Comparison of ENCODE assay signal across 8 cellular contexts in genomic region chr19:42253245-42254082, GRCh38. TPM values are rescaled to one million over a fixed set of nuclear protein-coding genes. Genes with fewer than 3 reads are reported as not detected.
DNase-seq lines count a peak whose midpoint lies in the region; ATAC-seq and TF ChIP-seq lines count a peak whose summit lies in the region.

No MANE protein-coding gene starts in this region.

- H3K27ac ChIP-seq in Panc1 (ENCODE audit: low read length) (peak overlapping the region; percentile 84), upper lobe of left lung (peak overlapping the region; percentile 98 to 100 (median 100))

- H3K4me3 ChIP-seq in Panc1 (ENCODE audit: low read depth in 2 of 2, low read length in 2 of 2), result peak overlapping the region; percentile 72 to 82
- H3K4me3 ChIP-seq in foreskin fibroblast (ENCODE audit: low read depth in 1 of 2, low read length in 2 of 2), result peak overlapping the region; percentile 86 to 90
- peak overlapping the region; percentile 98 for H3K4me3 ChIP-seq in neuron (ENCODE audit: low read length)
- peak overlapping the region; percentile 50 to 100 (median 76) for H3K4me3 ChIP-seq in upper lobe of left lung

- 0% methylated on average over 14 to 31 of the region's 71 CpGs for WGBS in upper lobe of left lung, 2 donors

- H3K4me1 ChIP-seq in Panc1 (ENCODE audit: control insufficient read depth, insufficient read depth, low read length) (peaks cover 26% of the 10 kb centered on the region), neuron (ENCODE audit: insufficient read depth, low read length) (peaks cover 32% of the 10 kb centered on the region), upper lobe of left lung (peaks cover 42 to 64% (median 54%) of the 10 kb centered on the region in 4 donors)

- ATAC-seq in HG02885 (IDR thresholded peaks at IDR 0.05; ENCODE audit: poor library complexity, unreplicated experiment) (peak; percentile 9), Panc1 (peak; percentile 32), upper lobe of left lung (ENCODE audit: low FRiP score in 2 of 2) (peak; percentile 22 to 27)

- H3K27me3 ChIP-seq in Panc1 (ENCODE audit: control insufficient read depth, insufficient read depth, low read length) (no peaks in the 10 kb centered on the region), neuron (ENCODE audit: insufficient read depth, low read length) (no peaks in the 10 kb centered on the region), upper lobe of left lung (no peaks in the 10 kb centered on the region)

- H3K9me3 ChIP-seq in Panc1 (ENCODE audit: control insufficient read depth, insufficient read depth, low read depth, low read length), result no peaks in the 10 kb centered on the region
- no peaks in the 10 kb centered on the region for H3K9me3 ChIP-seq in neuron (ENCODE audit: low read length)
- no peaks in the 10 kb centered on the region for H3K9me3 ChIP-seq in upper lobe of left lung

- peak; percentile 68 for DNase-seq in EL
- DNase-seq in Panc1 (ENCODE audit: low read depth, low spot score), result no peak
- DNase-seq in activated effector memory CD4-positive, alpha-beta T cell treated with Interleukin-2 at 50 U/mL for 16 hours, result peak; percentile 57
- peak in 1 of 2 donors; percentile 75 for DNase-seq in foreskin fibroblast
- peak; percentile 71 to 94 for DNase-seq in upper lobe of left lung
- DNase-seq in mesenteric fat pad (ENCODE audit: low spot score), result no peak

- POLR2A ChIA-PET in Panc1 (lab: Charles Lee), result interaction anchor here (0.6 to 0.7 kb wide), 2 partner anchors 58 to 77 kb away, joined by 3 to 4 read pairs; no protein-coding TSS in a partner anchor

- no peak for TF ChIP-seq EP300 in upper lobe of left lung (IDR thresholded peaks at IDR 0.05)

- no peak for TF ChIP-seq POLR2A in upper lobe of left lung (IDR thresholded peaks at IDR 0.05)

- CTCF ChIA-PET in Panc1 (lab: Charles Lee), result no interaction called here

- no TSS peak for BruUV-seq in Panc1 (replicated peaks; lab: Mats Ljungman, UMichigan)

- TF ChIP-seq CTCF in Panc1 (IDR thresholded peaks at IDR 0.05) (no peak), foreskin fibroblast (IDR thresholded peaks at IDR 0.05; ENCODE audit: low read depth, low read length) (no peak), upper lobe of left lung (IDR thresholded peaks at IDR 0.05) (no peak)

- no peak overlapping the region for H2AFZ ChIP-seq in neuron (ENCODE audit: low read depth, low read length)

- in situ Hi-C loops in Panc1 (cut with HindIII; ENCODE audit: low pct_unique_long_range_greater_than_20kb, low sequenced_read_pairs), result no loop called here

- H3K36me3 ChIP-seq in Panc1 (ENCODE audit: control insufficient read depth, insufficient read depth, low read length) (no peaks in the 10 kb centered on the region; the same call in 1 of the 2 replicates), neuron (ENCODE audit: insufficient read depth, low read length) (peaks cover 15% of the 10 kb centered on the region), upper lobe of left lung (peaks cover 0 to 19% (median 14%) of the 10 kb centered on the region in 4 donors)

- intact Hi-C loops in Panc1 (cut with micrococcal nuclease; ENCODE audit: unreplicated experiment), result no loop called here

RNA-seq across cellular contexts. Expression of gene ERF, which starts 1.5 kb away (rescaled TPM):
- 85.7 TPM for total RNA-seq in Panc1 (2021; ENCODE audit: unreplicated experiment)
- 70.6 TPM for polyA plus RNA-seq in Panc1 (2012; ENCODE audit: insufficient read length)
- 10 to 100 TPM; 13.6 to 59.4 (median 32.5) TPM for total RNA-seq in upper lobe of left lung
- 55.5 TPM for total RNA-seq in mesenteric fat pad

RNA-seq across cellular contexts. Expression of gene GSK3A, which starts 11.1 kb away (rescaled TPM):
- total RNA-seq in Panc1 (2021; ENCODE audit: unreplicated experiment) (46.0 TPM), upper lobe of left lung (10 to 100 TPM; 33.2 to 46.9 (median 39.1) TPM), mesenteric fat pad (36.0 TPM)
- 65.7 TPM for polyA plus RNA-seq in Panc1 (2012; ENCODE audit: insufficient read length)

RNA-seq across cellular contexts. Expression of gene CIC, which starts 15.6 kb away (rescaled TPM):
- 67.4 TPM for total RNA-seq in Panc1 (2021; ENCODE audit: unreplicated experiment)
- polyA plus RNA-seq in Panc1 (2012; ENCODE audit: insufficient read length), result 49.9 TPM
- 100 to 1,000 TPM in 1 of 6 donors, 10 to 100 TPM in 5; 52.6 to 170 (median 77.7) TPM for total RNA-seq in upper lobe of left lung
- total RNA-seq in mesenteric fat pad, result 57.9 TPM

RNA-seq across cellular contexts. Expression of gene ZNF526, which starts 33.4 kb away (rescaled TPM):
- 10.5 TPM for total RNA-seq in Panc1 (2021; ENCODE audit: unreplicated experiment)
- 8.4 TPM for polyA plus RNA-seq in Panc1 (2012; ENCODE audit: insufficient read length)
- 10 to 100 TPM in 4 of 6 donors, 1 to 10 TPM in 2; 7.9 to 13.8 (median 11.4) TPM for total RNA-seq in upper lobe of left lung
- total RNA-seq in mesenteric fat pad, result 8.1 TPM

RNA-seq across cellular contexts. Expression of gene DEDD2, which starts 36.0 kb away (rescaled TPM):
- total RNA-seq in Panc1 (2021; ENCODE audit: unreplicated experiment) (13.2 TPM), upper lobe of left lung (100 to 1,000 TPM in 1 of 6 donors, 10 to 100 TPM in 5; 38.6 to 154 (median 51.2) TPM), mesenteric fat pad (12.4 TPM)
- polyA plus RNA-seq in Panc1 (2012; ENCODE audit: insufficient read length), result 18.1 TPM

Comparison
In these comparisons a context has a peak if more than half of its experiments do, and no peak if none do; other contexts are left out.
1. DNase-seq: peak in EL (single experiment), activated effector memory CD4-positive, alpha-beta T cell treated with Interleukin-2 at 50 U/mL for 16 hours (single experiment) and upper lobe of left lung (2 of 2); none in Panc1 (single experiment) and mesenteric fat pad (single experiment).
2. Peak in every context shown above with its lines, with median percentiles within 50 percentile points of each other: ATAC-seq and H3K4me3 ChIP-seq.